Comparison of ENCODE assay signal across 12 cellular contexts in genomic region chr15:38528279-38528678, GRCh38. TPM values are rescaled to one million over a fixed set of nuclear protein-coding genes. Genes with fewer than 3 reads are reported as not detected.
DNase-seq lines count a peak whose midpoint lies in the region; ATAC-seq lines count a peak whose summit lies in the region.
"Had no signal": no experiment of that assay in that cellular context is flagged by ENCODE, and none has a peak within 500 bp of the region (broad histone marks: within the 10 kb centered on the region; RNA-seq: fewer than 3 reads in every experiment).

No MANE protein-coding gene starts in this region.

- H3K9ac ChIP-seq in adipocyte (ENCODE audit: low read length) = no peak overlapping the region

- no peak overlapping the region for H3K4me3 Mint-ChIP-seq in CD4-positive, CD25-positive, alpha-beta regulatory T cell
- H3K4me3 Mint-ChIP-seq: neural crest cell had no signal

- DNase-seq in CD4-positive, CD25-positive, alpha-beta regulatory T cell = no peak
- DNase-seq in HCEC 1CT (peak; percentile 14), adipocyte (ENCODE audit: low read depth) (peak; percentile 61), kidney tubule cell (ENCODE audit: low spot score) (peak; percentile 32)
- DNase-seq in stimulated activated naive CD4-positive, alpha-beta T cell (lab: John Stamatoyannopoulos, UW) = no peak
- no peak for DNase-seq in activated effector memory CD4-positive, alpha-beta T cell treated with anti-CD3 and anti-CD28 coated beads, Interleukin-2, amount 50 U/mL, for 16 hours
- DNase-seq: effector CD8-positive, alpha-beta T cell; head of caudate nucleus; left ventricle myocardium superior had no signal

- peaks cover 55 to 87% (median 67%) of the 10 kb centered on the region in 4 donors for H3K4me1 Mint-ChIP-seq in CD4-positive, CD25-positive, alpha-beta regulatory T cell

- H3K9me3 ChIP-seq in CD4-positive, CD25-positive, alpha-beta regulatory T cell (ENCODE audit: control insufficient read depth in 2 of 2, low read length in 2 of 2) = no peaks in the 10 kb centered on the region
- H3K9me3 ChIP-seq in adipocyte (ENCODE audit: control insufficient read depth, low read length) = no peaks in the 10 kb centered on the region
- H3K9me3 ChIP-seq: HAP-1 had no signal

- peaks cover 44% of the 10 kb centered on the region for H3K4me1 ChIP-seq in CD4-positive, CD25-positive, alpha-beta regulatory T cell (ENCODE audit: control insufficient read depth, insufficient read depth, low read length, poor library complexity, severe bottlenecking)
- H3K4me1 ChIP-seq in adipocyte (ENCODE audit: control insufficient read depth, insufficient read depth, low read length) = peaks cover 22% of the 10 kb centered on the region
- H3K4me1 ChIP-seq: HAP-1 had no signal

- no peak for ATAC-seq in CD4-positive, CD25-positive, alpha-beta regulatory T cell (ENCODE audit: low read depth in 2 of 2)
- no peak for ATAC-seq in HG03460 (IDR thresholded peaks at IDR 0.05; ENCODE audit: unreplicated experiment)
- ATAC-seq: left ventricle myocardium superior had no signal

- H3K27me3 Mint-ChIP-seq in CD4-positive, CD25-positive, alpha-beta regulatory T cell = no peaks in the 10 kb centered on the region

- H3K9me3 Mint-ChIP-seq in CD4-positive, CD25-positive, alpha-beta regulatory T cell = no peaks in the 10 kb centered on the region

- H3K36me3 ChIP-seq in CD4-positive, CD25-positive, alpha-beta regulatory T cell (ENCODE audit: control insufficient read depth, insufficient read depth, low read length) = peaks cover 85% of the 10 kb centered on the region
- H3K36me3 ChIP-seq in adipocyte (ENCODE audit: control insufficient read depth, insufficient read depth, low read length, severe bottlenecking) = no peaks in the 10 kb centered on the region
- H3K36me3 ChIP-seq: HAP-1 had no signal

- H3K27me3 ChIP-seq in CD4-positive, CD25-positive, alpha-beta regulatory T cell (ENCODE audit: control insufficient read depth, insufficient read depth, low read length) = no peaks in the 10 kb centered on the region
- H3K27me3 ChIP-seq in adipocyte (replicated peaks; ENCODE audit: control insufficient read depth, insufficient read depth, low read length) = no peaks in the 10 kb centered on the region

- no peak overlapping the region for H3K4me3 ChIP-seq in CD4-positive, CD25-positive, alpha-beta regulatory T cell (ENCODE audit: low read depth, low read length)
- no peak overlapping the region for H3K4me3 ChIP-seq in adipocyte (ENCODE audit: low read length)
- H3K4me3 ChIP-seq: HAP-1 had no signal

- H3K36me3 Mint-ChIP-seq in CD4-positive, CD25-positive, alpha-beta regulatory T cell = peaks cover 57% of the 10 kb centered on the region

- peak overlapping the region in 2 of 3 donors; percentile 27 to 88 for H3K27ac Mint-ChIP-seq in CD4-positive, CD25-positive, alpha-beta regulatory T cell

- no peak overlapping the region for H3K27ac ChIP-seq in CD4-positive, CD25-positive, alpha-beta regulatory T cell (ENCODE audit: insufficient read depth, low read length, poor library complexity, severe bottlenecking)

RNA-seq across cellular contexts. Expression of gene RASGRP1, which starts 36.3 kb away (rescaled TPM):
- 216 TPM for total RNA-seq in CD4-positive, CD25-positive, alpha-beta regulatory T cell
- polyA plus RNA-seq in CD4-positive, CD25-positive, alpha-beta regulatory T cell = 100 to 1,000 TPM in 1 of 4 donors, 10 to 100 TPM in 3; 74.5 to 108 (median 86.6) TPM

Comparison
In these comparisons a context has a peak if more than half of its experiments do, and no peak if none do; other contexts are left out.
1. DNase-seq: peak in HCEC 1CT (single experiment), adipocyte (single experiment) and kidney tubule cell (single experiment); none in CD4-positive, CD25-positive, alpha-beta regulatory T cell (0 of 3), stimulated activated naive CD4-positive, alpha-beta T cell (0 of 6) and activated effector memory CD4-positive, alpha-beta T cell treated with anti-CD3 and anti-CD28 coated beads, Interleukin-2, amount 50 U/mL, for 16 hours (single experiment).